ENCODE assay signal across 8 cellular contexts in the genomic region with DNA sequence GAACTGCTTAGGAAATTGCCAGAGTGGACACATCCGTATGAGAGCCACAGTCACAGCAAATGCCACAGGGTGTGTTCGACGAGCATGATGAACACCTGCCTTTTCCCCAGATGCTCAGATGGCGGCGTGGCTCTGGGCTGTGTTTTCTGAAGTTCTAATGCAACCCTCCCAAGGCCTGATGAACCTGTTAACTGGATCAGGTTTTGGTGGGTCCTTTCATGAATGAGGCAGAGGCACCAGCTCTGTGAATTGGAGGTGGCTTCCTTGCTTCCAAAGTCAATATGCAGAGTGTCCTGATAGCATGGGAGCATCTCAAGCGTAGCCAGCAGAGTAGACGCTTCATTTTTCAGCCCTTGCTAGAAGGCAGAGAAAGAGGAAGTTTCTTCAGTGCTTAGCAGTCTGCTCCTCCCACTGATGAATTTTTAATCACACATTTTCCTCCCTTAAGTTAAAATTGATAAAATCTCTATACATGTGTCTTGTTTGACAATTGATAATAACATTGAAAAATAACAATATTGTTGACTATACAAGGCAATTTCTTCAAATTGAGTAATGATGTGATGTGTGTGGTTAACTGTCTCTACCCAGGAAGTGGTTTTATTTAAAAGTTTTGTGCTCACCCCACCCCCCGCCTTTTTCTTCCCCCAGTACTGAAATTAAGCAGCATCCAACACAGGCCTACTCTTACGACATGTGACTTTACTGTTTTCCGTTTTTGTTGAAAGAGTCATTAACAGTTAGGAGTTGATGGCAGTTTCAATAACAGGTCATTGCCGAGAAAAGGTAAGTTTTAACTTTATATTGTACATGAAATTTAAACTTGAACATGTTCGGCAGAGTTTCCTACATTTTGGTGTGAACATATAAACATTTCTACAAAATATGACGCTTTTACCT. TPM values are rescaled to one million over a fixed set of nuclear protein-coding genes. Genes with fewer than 3 reads are reported as not detected.
DNase-seq lines count a peak whose midpoint lies in the region; ATAC-seq and TF ChIP-seq lines count a peak whose summit lies in the region.

Gene ARHGAP15, plus strand, starts transcription at position 739 of the 900 bp plus-strand sequence.

- no peaks in the 10 kb centered on the region; the same call in 1 of the 2 replicates for H3K9me3 ChIP-seq in OCI-LY7 (ENCODE audit: low read length)
- H3K9me3 ChIP-seq in thymus (ENCODE audit: control insufficient read depth): no peaks in the 10 kb centered on the region

- H4K20me1 ChIP-seq in OCI-LY7 (ENCODE audit: insufficient read depth, low read length): no peaks in the 10 kb centered on the region; the same call in 1 of the 2 replicates

- POLR2A ChIA-PET in OCI-LY7 (lab: Charles Lee): interaction anchor here (0.6 to 11.2 kb wide), 19 partner anchors 8 to 1169 kb away, joined by 3 to 156 read pairs (median 4); no protein-coding TSS in a partner anchor

- H3K4me3 ChIP-seq in OCI-LY7 (ENCODE audit: low read depth, low read length, poor library complexity, severe bottlenecking) (peak within 1 kb of the TSS; percentile 76), thymus (ENCODE audit: low read length) (peak within 1 kb of the TSS; percentile 57)

- ATAC-seq in GM18511 (IDR thresholded peaks at IDR 0.05; ENCODE audit: unreplicated experiment): peak; percentile 93
- peak; percentile 87 for ATAC-seq in HG02763 (IDR thresholded peaks at IDR 0.05; ENCODE audit: unreplicated experiment)
- peak; percentile 93 for ATAC-seq in naive B cell (ENCODE audit: low read depth in 2 of 2)

- H3K79me2 ChIP-seq in OCI-LY7 (ENCODE audit: insufficient read depth, low read depth, low read length): peaks cover 50% of the 10 kb centered on the region

- H2AFZ ChIP-seq in OCI-LY7 (ENCODE audit: low read length): peak within 1 kb of the TSS; percentile 88

- CTCF ChIA-PET in OCI-LY7 (lab: Charles Lee; ENCODE audit: unreplicated experiment): interaction anchor here (0.6 to 1.2 kb wide), 4 partner anchors 9 to 93 kb away, joined by 3 to 5 read pairs (median 4); no protein-coding TSS in a partner anchor

- peaks cover 16% of the 10 kb centered on the region for H3K36me3 ChIP-seq in OCI-LY7 (ENCODE audit: insufficient read depth, low read length)
- H3K36me3 ChIP-seq in thymus (ENCODE audit: control insufficient read depth, insufficient read depth): no peaks in the 10 kb centered on the region

- peak within 1 kb of the TSS; percentile 60 to 94 (median 88) for H3K4me3 Mint-ChIP-seq in naive B cell

- intact Hi-C loops in OCI-LY7 (cut with micrococcal nuclease; ENCODE audit: unreplicated experiment): loop anchor here (1.0 to 10.0 kb wide), 4 partner anchors 12 to 1206 kb away; a partner anchor contains a TSS

- H3K4me1 ChIP-seq in OCI-LY7 (ENCODE audit: insufficient read depth, low read length, poor library complexity, severe bottlenecking) (peaks cover 37% of the 10 kb centered on the region), thymus (ENCODE audit: control insufficient read depth, insufficient read depth, low read length) (peaks cover 14% of the 10 kb centered on the region)

- peaks cover 2 to 3% of the 10 kb centered on the region in 2 donors for H3K36me3 Mint-ChIP-seq in naive B cell

- peaks cover 0 to under 1% (median 0%) of the 10 kb centered on the region in 7 donors for H3K9me3 Mint-ChIP-seq in naive B cell

- TF ChIP-seq CTCF in OCI-LY7 (conservative IDR thresholded peaks at IDR 0.05; ENCODE audit: low read length): peak; percentile 63; the same call in 1 of the 2 replicates

- no peaks in the 10 kb centered on the region for H3K27me3 Mint-ChIP-seq in naive B cell

- H3K4me2 ChIP-seq in OCI-LY7 (ENCODE audit: low read length): peak within 1 kb of the TSS; percentile 91

- peak; percentile 91 for DNase-seq in OCI-LY7 (ENCODE audit: low spot score)
- DNase-seq in activated T-helper 1 cell treated with Interleukin-2 at 50 U/mL for 16 hours (ENCODE audit: low read depth): peak; percentile 52
- peak; percentile 83 for DNase-seq in naive B cell
- no peak for DNase-seq in dermis blood vessel endothelial cell
- no peak for DNase-seq in Ammon's horn (ENCODE audit: low spot score)

- no peaks in the 10 kb centered on the region for H3K9me2 ChIP-seq in OCI-LY7 (ENCODE audit: insufficient read depth, low read length)

- peak within 1 kb of the TSS; percentile 91 to 99 (median 97) for H3K27ac Mint-ChIP-seq in naive B cell

- 4% methylated on average over 13 of the region's 13 CpGs for WGBS in thymus

- H3K4me1 Mint-ChIP-seq in naive B cell: peaks cover 28 to 46% (median 28%) of the 10 kb centered on the region in 3 donors

- BruUV-seq in OCI-LY7 (replicated peaks; lab: Mats Ljungman, UMichigan): TSS peak; percentile 97

- peak within 1 kb of the TSS; percentile 97 for H3K27ac ChIP-seq in OCI-LY7 (ENCODE audit: low read depth, low read length, poor library complexity, severe bottlenecking)
- H3K27ac ChIP-seq in thymus (ENCODE audit: low read depth): peak within 1 kb of the TSS; percentile 99

- H3K27me3 ChIP-seq in thymus (ENCODE audit: control insufficient read depth, insufficient read depth): no peaks in the 10 kb centered on the region

RNA-seq across cellular contexts. Expression of gene ARHGAP15, which starts in this region (rescaled TPM):
- total RNA-seq in OCI-LY7 (2014; rRNA removed; shearing (Covaris generic)): 98.4 and 115 TPM in 2 replicates
- total RNA-seq in OCI-LY7 (2022) (72.1 and 84.1 TPM in 2 replicates), dermis blood vessel endothelial cell (not detected in 2 replicates)
- polyA plus RNA-seq in naive B cell (ENCODE audit: low read depth in 6 of 6) (100 to 1,000 TPM; 183 to 264 (median 210) TPM), thymus (55.8 TPM)

Comparison
In these comparisons a context has a peak if more than half of its experiments do, and no peak if none do; other contexts are left out.
1. RNA of gene ARHGAP15 (total RNA-seq): 72.1 to 115 TPM in OCI-LY7; not detected in dermis blood vessel endothelial cell; every median in the first group is over 10 times any median in the second.
2. DNase-seq: peak in OCI-LY7 (single experiment), activated T-helper 1 cell treated with Interleukin-2 at 50 U/mL for 16 hours (single experiment) and naive B cell (single experiment); none in dermis blood vessel endothelial cell (single experiment) and Ammon's horn (single experiment).
3. Peak in every context shown above with its lines, with median percentiles within 50 percentile points of each other: ATAC-seq.